ENCODE assay signal across 8 cellular contexts in the genomic region with DNA sequence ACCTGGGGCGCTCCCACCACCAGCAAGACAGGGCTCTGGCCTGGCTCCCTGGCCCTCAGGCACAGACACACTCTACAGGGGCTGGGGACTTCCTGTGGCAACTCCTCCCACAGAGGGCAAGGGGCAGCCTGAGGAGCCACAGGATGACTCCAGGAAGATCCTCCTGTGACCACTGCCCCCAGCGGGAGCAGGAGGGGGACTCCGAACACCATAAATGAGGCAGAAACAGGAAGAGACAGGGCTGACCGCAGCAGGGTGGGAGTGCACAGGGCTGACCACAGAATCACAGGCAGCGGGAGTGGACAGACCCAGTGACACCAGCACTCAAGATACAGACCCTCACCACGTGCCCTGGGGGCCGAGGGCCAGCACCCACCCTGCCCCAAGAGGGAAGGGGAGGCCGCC. TPM values are rescaled to one million over a fixed set of nuclear protein-coding genes. Genes with fewer than 3 reads are reported as not detected.
DNase-seq lines count a peak whose midpoint lies in the region; ATAC-seq and TF ChIP-seq lines count a peak whose summit lies in the region.

No MANE protein-coding gene starts in this region.

- H3K27ac Mint-ChIP-seq in CD4-positive, CD25-positive, alpha-beta regulatory T cell: peak overlapping the region; percentile 71 to 99 (median 99)

- no peak overlapping the region for H2AFZ ChIP-seq in Karpas-422 (ENCODE audit: low read length)

- peak overlapping the region; percentile 91 for H3K9ac ChIP-seq in Karpas-422 (ENCODE audit: low read length)

- peaks cover 5 to 88% (median 61%) of the 10 kb centered on the region in 4 donors for H3K4me1 Mint-ChIP-seq in CD4-positive, CD25-positive, alpha-beta regulatory T cell

- ATAC-seq in CD4-positive, CD25-positive, alpha-beta regulatory T cell (ENCODE audit: low read depth in 2 of 2): no peak

- H4K20me1 ChIP-seq in Karpas-422 (ENCODE audit: insufficient read depth, low read depth, low read length): peaks cover 11% of the 10 kb centered on the region; the same call in 1 of the 2 replicates

- in situ Hi-C loops in brain microvascular endothelial cell (cut with HindIII; ENCODE audit: low pct_ligation_motif_present, low sequenced_read_pairs): no loop called here

- H3K9me3 ChIP-seq in CD4-positive, CD25-positive, alpha-beta regulatory T cell (ENCODE audit: control insufficient read depth in 2 of 2, low read length in 2 of 2): no peaks in the 10 kb centered on the region
- H3K9me3 ChIP-seq in Karpas-422 (ENCODE audit: low read length): no peaks in the 10 kb centered on the region

- no peaks in the 10 kb centered on the region for H3K9me3 Mint-ChIP-seq in CD4-positive, CD25-positive, alpha-beta regulatory T cell

- no peaks in the 10 kb centered on the region for H3K9me2 ChIP-seq in Karpas-422 (replicated peaks; ENCODE audit: insufficient read depth, low read length)

- H3K4me3 ChIP-seq in CD4-positive, CD25-positive, alpha-beta regulatory T cell (ENCODE audit: low read depth, low read length): no peak overlapping the region
- peak overlapping the region; percentile 70; the same call in 1 of the 2 replicates for H3K4me3 ChIP-seq in Karpas-422 (ENCODE audit: low read length)
- H3K4me3 ChIP-seq in brain microvascular endothelial cell (ENCODE audit: low read depth, low read length): no peak overlapping the region

- no peak for DNase-seq in CD4-positive, CD25-positive, alpha-beta regulatory T cell
- DNase-seq in Karpas-422 (no peak), brain microvascular endothelial cell (peak; percentile 13), midbrain (lab: John Stamatoyannopoulos, UW) (peak; percentile 31), NCI-H1092 (lab: John Stamatoyannopoulos, UW) (no peak), DMS153 (lab: John Stamatoyannopoulos, UW) (no peak), NAMALWA (ENCODE audit: low spot score) (no peak), NCI-H128 (lab: John Stamatoyannopoulos, UW; ENCODE audit: unreplicated experiment) (no peak)

- H3K36me3 Mint-ChIP-seq in CD4-positive, CD25-positive, alpha-beta regulatory T cell: peaks cover 8% of the 10 kb centered on the region

- H3K79me2 ChIP-seq in Karpas-422 (ENCODE audit: low read length): peaks cover 87% of the 10 kb centered on the region

- H3K4me3 Mint-ChIP-seq in CD4-positive, CD25-positive, alpha-beta regulatory T cell: peak overlapping the region in 3 of 4 donors; percentile 32 to 75 (median 46)

- TF ChIP-seq CTCF in brain microvascular endothelial cell (IDR thresholded peaks at IDR 0.05; ENCODE audit: low read depth, low read length, missing control alignments): peak; percentile 32

- no peaks in the 10 kb centered on the region for H3K36me3 ChIP-seq in CD4-positive, CD25-positive, alpha-beta regulatory T cell (ENCODE audit: control insufficient read depth, insufficient read depth, low read length)
- no peaks in the 10 kb centered on the region for H3K36me3 ChIP-seq in Karpas-422 (ENCODE audit: insufficient read depth, low read length)
- no peaks in the 10 kb centered on the region for H3K36me3 ChIP-seq in brain microvascular endothelial cell (replicated peaks)

- H3K4me1 ChIP-seq in CD4-positive, CD25-positive, alpha-beta regulatory T cell (ENCODE audit: control insufficient read depth, insufficient read depth, low read length, poor library complexity, severe bottlenecking): peaks cover 72% of the 10 kb centered on the region
- peaks cover 98% of the 10 kb centered on the region for H3K4me1 ChIP-seq in Karpas-422 (ENCODE audit: low read length)

- peak overlapping the region; percentile 85 for H3K4me2 ChIP-seq in Karpas-422 (ENCODE audit: low read depth, low read length, poor library complexity, severe bottlenecking)

- no peaks in the 10 kb centered on the region for H3K27me3 ChIP-seq in CD4-positive, CD25-positive, alpha-beta regulatory T cell (ENCODE audit: control insufficient read depth, insufficient read depth, low read length)
- H3K27me3 ChIP-seq in Karpas-422 (ENCODE audit: low read length) (no peaks in the 10 kb centered on the region), brain microvascular endothelial cell (replicated peaks) (no peaks in the 10 kb centered on the region)

- peak overlapping the region; percentile 49 for H3K27ac ChIP-seq in CD4-positive, CD25-positive, alpha-beta regulatory T cell (ENCODE audit: insufficient read depth, low read length, poor library complexity, severe bottlenecking)
- peak overlapping the region; percentile 98 for H3K27ac ChIP-seq in Karpas-422 (ENCODE audit: low read length)
- no peak overlapping the region for H3K27ac ChIP-seq in brain microvascular endothelial cell

- H3K27me3 Mint-ChIP-seq in CD4-positive, CD25-positive, alpha-beta regulatory T cell: no peaks in the 10 kb centered on the region

RNA-seq across cellular contexts. Expression of gene ARAP1, which starts 10.8 kb away (rescaled TPM):
- 136 TPM for total RNA-seq in CD4-positive, CD25-positive, alpha-beta regulatory T cell
- polyA plus RNA-seq in CD4-positive, CD25-positive, alpha-beta regulatory T cell: 10 to 100 TPM; 24.7 to 43.7 (median 29.5) TPM
- 76.1 and 103 TPM in 2 replicates for total RNA-seq in Karpas-422 (2014; rRNA removed; shearing (Covaris generic); ENCODE audit: low replicate concordance)

RNA-seq across cellular contexts. Expression of gene STARD10, which starts 52.4 kb away (rescaled TPM):
- total RNA-seq in CD4-positive, CD25-positive, alpha-beta regulatory T cell: 11.2 TPM
- 10 to 100 TPM; 13.6 to 16.8 (median 14.0) TPM for polyA plus RNA-seq in CD4-positive, CD25-positive, alpha-beta regulatory T cell
- total RNA-seq in Karpas-422 (2014; rRNA removed; shearing (Covaris generic); ENCODE audit: low replicate concordance): 4.3 and 4.7 TPM in 2 replicates

Comparison
In these comparisons a context has a peak if more than half of its experiments do, and no peak if none do; other contexts are left out.
1. DNase-seq: peak in brain microvascular endothelial cell (single experiment) and midbrain (single experiment); none in CD4-positive, CD25-positive, alpha-beta regulatory T cell (0 of 3), Karpas-422 (single experiment), NCI-H1092 (single experiment), DMS153 (single experiment), NAMALWA (single experiment) and NCI-H128 (single experiment).